ENCODE assay signal across 8 cellular contexts in genomic region chr12:57182918-57183575, GRCh38.
DNase-seq lines count a peak whose midpoint lies in the region; ATAC-seq and TF ChIP-seq lines count a peak whose summit lies in the region.

No MANE protein-coding gene starts in this region.

- DNase-seq in DMS79 treated with DMSO at 0.1 percent for 48 hours (lab: John Stamatoyannopoulos, UW) (peak; percentile 51), DMS79 (lab: John Stamatoyannopoulos, UW) (no peak), NCI-H1436 treated with DMSO at 0.1 percent for 48 hours (lab: John Stamatoyannopoulos, UW) (peak; percentile 1), T1000 (lab: John Stamatoyannopoulos, UW) (peak; percentile 62), astrocyte of the cerebellum (ENCODE audit: low read depth) (peak; percentile 18), iPS DF 4.7 (ENCODE audit: extremely low read depth, low spot score) (peak; percentile 72)
- DNase-seq in stimulated activated CD4-positive, alpha-beta T cell treated with anti-CD3 and anti-CD28 coated beads, Interleukin-15, amount 100 ng/mL, for 48 hours (ENCODE audit: low read depth in 2 of 2), result peak; percentile 59 to 76

- ATAC-seq in HG02840 (IDR thresholded peaks at IDR 0.05; ENCODE audit: low FRiP score, unreplicated experiment), result peak; percentile 73

- no peak overlapping the region for H3K4me3 ChIP-seq in astrocyte of the cerebellum (ENCODE audit: low read depth, low read length)

- in situ Hi-C loops in astrocyte of the cerebellum (cut with HindIII; ENCODE audit: low sequenced_read_pairs), result loop anchor here (10.0 kb wide), 1 partner anchor 52 kb away; a partner anchor contains a TSS

- TF ChIP-seq CTCF in astrocyte of the cerebellum (IDR thresholded peaks at IDR 0.05; ENCODE audit: low read depth, low read length, missing control alignments), result peak; percentile 90
